ENCODE assay signal across 8 cellular contexts in genomic region chr11:8681837-8682218, GRCh38. TPM values are rescaled to one million over a fixed set of nuclear protein-coding genes. Genes with fewer than 3 reads are reported as not detected.
DNase-seq lines count a peak whose midpoint lies in the region; ATAC-seq and TF ChIP-seq lines count a peak whose summit lies in the region.

No MANE protein-coding gene starts in this region.

- H3K36me3 ChIP-seq in HAP-1 (replicated peaks) (peaks cover 41% of the 10 kb centered on the region), iPS DF 6.9 (ENCODE audit: control insufficient read depth, insufficient read depth, low read length) (peaks cover 22% of the 10 kb centered on the region; the same call in 1 of the 2 replicates), smooth muscle cell (ENCODE audit: low read depth) (no peaks in the 10 kb centered on the region)

- no peaks in the 10 kb centered on the region for H3K27me3 Mint-ChIP-seq in activated CD4-positive, alpha-beta memory T cell treated with anti-CD3 and anti-CD28 coated beads, Interleukin-2, amount 10 ng/mL, durations not matched to agents 7 days and 5 days

- H3F3A ChIP-seq in smooth muscle cell (ENCODE audit: low read depth): peaks cover 27% of the 10 kb centered on the region

- H3K9ac ChIP-seq in smooth muscle cell (ENCODE audit: low read depth): peak overlapping the region; percentile 98

- H3K4me3 Mint-ChIP-seq in activated CD4-positive, alpha-beta memory T cell treated with anti-CD3 and anti-CD28 coated beads, Interleukin-2, amount 10 ng/mL, durations not matched to agents 7 days and 5 days: peak overlapping the region; percentile 90

- POLR2A ChIA-PET in activated CD4-positive, alpha-beta memory T cell treated with anti-CD3 and anti-CD28 coated beads, Interleukin-2, amount 10 ng/mL, durations not matched to agents 7 days and 5 days (lab: Charles Lee): interaction anchor here (0.8 to 3.6 kb wide), 28 partner anchors 9 to 1622 kb away, joined by 3 to 55 read pairs (median 8); partner anchors contain the start of genes AKIP1, IPO7, STK33 and TMEM41B

- ATAC-seq in HG03039 (IDR thresholded peaks at IDR 0.05; ENCODE audit: unreplicated experiment): no peak

- H3K27me3 ChIP-seq in HAP-1 (ENCODE audit: low read depth) (no peaks in the 10 kb centered on the region), iPS DF 6.9 (ENCODE audit: control insufficient read depth, insufficient read depth, low read length) (no peaks in the 10 kb centered on the region), smooth muscle cell (ENCODE audit: low read depth) (no peaks in the 10 kb centered on the region)

- peaks cover 64% of the 10 kb centered on the region for H3K36me3 Mint-ChIP-seq in activated CD4-positive, alpha-beta memory T cell treated with anti-CD3 and anti-CD28 coated beads, Interleukin-2, amount 10 ng/mL, durations not matched to agents 7 days and 5 days (ENCODE audit: low read depth)

- H4K20me1 ChIP-seq in smooth muscle cell (ENCODE audit: low read depth): peaks cover 32% of the 10 kb centered on the region

- TF ChIP-seq CTCF in smooth muscle cell (IDR thresholded peaks at IDR 0.05; ENCODE audit: borderline replicate concordance, insufficient read depth, poor library complexity, severe bottlenecking): no peak

- DNase-seq in HAP-1 (ENCODE audit: low spot score in 2 of 2) (no peak), iPS DF 6.9 (ENCODE audit: low read depth, low spot score) (no peak), smooth muscle cell (lab: John Stamatoyannopoulos, UW; ENCODE audit: unreplicated experiment) (no peak), SIG-M5 (lab: John Stamatoyannopoulos, UW) (no peak), COLO829 (ENCODE audit: low spot score) (no peak), dermis blood vessel endothelial cell (no peak)
- no peak for DNase-seq in activated CD4-positive, alpha-beta memory T cell treated with anti-CD3 and anti-CD28 coated beads, Interleukin-2, amount 10 ng/mL, durations not matched to agents 7 days and 5 days

- peaks cover 26% of the 10 kb centered on the region for H3K4me1 ChIP-seq in HAP-1
- peaks cover 2% of the 10 kb centered on the region; the same call in 1 of the 2 replicates for H3K4me1 ChIP-seq in iPS DF 6.9 (ENCODE audit: control insufficient read depth, insufficient read depth, low read length)
- H3K4me1 ChIP-seq in smooth muscle cell (ENCODE audit: low read depth): peaks cover 19% of the 10 kb centered on the region

- H3K4me1 Mint-ChIP-seq in activated CD4-positive, alpha-beta memory T cell treated with anti-CD3 and anti-CD28 coated beads, Interleukin-2, amount 10 ng/mL, durations not matched to agents 7 days and 5 days: peaks cover 44% of the 10 kb centered on the region

- H3K9me3 Mint-ChIP-seq in activated CD4-positive, alpha-beta memory T cell treated with anti-CD3 and anti-CD28 coated beads, Interleukin-2, amount 10 ng/mL, durations not matched to agents 7 days and 5 days: no peaks in the 10 kb centered on the region

- peak overlapping the region; percentile 94 for H3K27ac Mint-ChIP-seq in activated CD4-positive, alpha-beta memory T cell treated with anti-CD3 and anti-CD28 coated beads, Interleukin-2, amount 10 ng/mL, durations not matched to agents 7 days and 5 days

- H3K4me3 ChIP-seq in HAP-1 (peak overlapping the region; percentile 62), iPS DF 6.9 (ENCODE audit: low read length) (peak overlapping the region; percentile 98; the same call in 1 of the 2 replicates), smooth muscle cell (peak overlapping the region; percentile 85)

- no CpG with 5 or more reads among the region's 8 CpGs for WGBS in iPS DF 6.9 (ENCODE audit: insufficient coverage, insufficient read length)
- WGBS in smooth muscle cell (ENCODE audit: low lambda C conversion rate): 67% methylated on average over 8 of the region's 8 CpGs

- H3K79me2 ChIP-seq in smooth muscle cell (ENCODE audit: low read depth): peaks cover 25% of the 10 kb centered on the region

- H3K27ac ChIP-seq in iPS DF 6.9 (ENCODE audit: low read length) (no peak overlapping the region), smooth muscle cell (ENCODE audit: low read depth) (peak overlapping the region; percentile 88)

- peak overlapping the region; percentile 96 for H3K4me2 ChIP-seq in smooth muscle cell

- H2AFZ ChIP-seq in smooth muscle cell (ENCODE audit: low read depth): peak overlapping the region; percentile 52

- CTCF ChIA-PET in activated CD4-positive, alpha-beta memory T cell treated with anti-CD3 and anti-CD28 coated beads, Interleukin-2, amount 10 ng/mL, durations not matched to agents 7 days and 5 days (lab: Charles Lee): interaction anchor here (1.2 kb wide), 1 partner anchor 278 kb away, joined by 5 read pairs; no protein-coding TSS in a partner anchor

- in situ Hi-C loops in HAP-1 (cut with MboI; ENCODE audit: low sequenced_read_pairs): no loop called here

- H3K9me3 ChIP-seq in HAP-1: no peaks in the 10 kb centered on the region
- H3K9me3 ChIP-seq in iPS DF 6.9 (ENCODE audit: control insufficient read depth, insufficient read depth, low read length): no peaks in the 10 kb centered on the region
- no peaks in the 10 kb centered on the region for H3K9me3 ChIP-seq in smooth muscle cell (replicated peaks; ENCODE audit: low read depth)

RNA-seq across cellular contexts. Expression of gene TRIM66, which starts 0.6 kb away (rescaled TPM):
- total RNA-seq in activated CD4-positive, alpha-beta memory T cell treated with anti-CD3 and anti-CD28 coated beads, Interleukin-2, amount 10 ng/mL, durations not matched to agents 7 days and 5 days: 10 to 100 TPM; 17.8 to 22.4 TPM
- total RNA-seq in smooth muscle cell (5.8 and 7.1 TPM in 2 replicates), dermis blood vessel endothelial cell (5.6 and 7.4 TPM in 2 replicates)
- 0.24 and 0.93 TPM in 2 replicates for polyA plus RNA-seq in smooth muscle cell

RNA-seq across cellular contexts. Expression of gene RPL27A, which starts 0.8 kb away (rescaled TPM):
- total RNA-seq in activated CD4-positive, alpha-beta memory T cell treated with anti-CD3 and anti-CD28 coated beads, Interleukin-2, amount 10 ng/mL, durations not matched to agents 7 days and 5 days: 100 to 1,000 TPM; 817 to 856 TPM
- 731 and 1,140 TPM in 2 replicates for total RNA-seq in smooth muscle cell
- polyA plus RNA-seq in smooth muscle cell: 817 and 878 TPM in 2 replicates
- total RNA-seq in dermis blood vessel endothelial cell: 438 and 724 TPM in 2 replicates
